ENCODE assay signal across 1 cellular context in genomic region chr5:169746147-169746694, GRCh38.
A peak's percentile ranks its signal among the peaks of the same experiment; 100 is the strongest.
TF ChIP-seq lines count a peak whose summit lies in the region.

No MANE protein-coding gene starts in this region.

TF ChIP-seq in K562, 482 proteins besides CTCF, POLR2A, EP300 and RAD21 (continued from another document and continues in another):
- TF ChIP-seq MGA (IDR thresholded peaks at IDR 0.05), result no peak
- TF ChIP-seq ZNF696 (CRISPR knock-in tag; conservative IDR thresholded peaks at IDR 0.05), result no peak
- no peak for TF ChIP-seq PHF20 (IDR thresholded peaks at IDR 0.05; ENCODE audit: partially characterized antibody)
- 0 out of 2 replicates have a peak, but pooled peaks have one; percentile 26 for TF ChIP-seq BACH1 (tag; IDR thresholded peaks at IDR 0.05)
- TF ChIP-seq GABPB1 (CRISPR knock-in tag; IDR thresholded peaks at IDR 0.05), result no peak
- TF ChIP-seq KAT8 (IDR thresholded peaks at IDR 0.05; ENCODE audit: low read depth), result no peak
- peak; percentile 90 for TF ChIP-seq SMARCA4 (IDR thresholded peaks at IDR 0.05)
- no peak for TF ChIP-seq POLR2AphosphoS2 (IDR thresholded peaks at IDR 0.05; ENCODE audit: low read length)
- peak; percentile 96 for TF ChIP-seq MYNN (IDR thresholded peaks at IDR 0.05)
- no peak for TF ChIP-seq MYNN (CRISPR knock-in tag; IDR thresholded peaks at IDR 0.05)
- TF ChIP-seq MTA2 (IDR thresholded peaks at IDR 0.05; ENCODE audit: low read depth), result peak; percentile 85
- peak; percentile 94 for TF ChIP-seq TAL1 (IDR thresholded peaks at IDR 0.05)
- no peak for TF ChIP-seq ZNF511 (CRISPR knock-in tag; IDR thresholded peaks at IDR 0.05)
- no peak for TF ChIP-seq NR2C1 (IDR thresholded peaks at IDR 0.05)
- no peak for TF ChIP-seq NR2C1 (tag; IDR thresholded peaks at IDR 0.05)
- peak in 1 of 2 experiments; percentile 81; a peak in 1 of 3 replicates for TF ChIP-seq CBX3 (IDR thresholded peaks at IDR 0.05; ENCODE audit: borderline replicate concordance in 1 of 2, low read length in 2 of 2)
- no peak for TF ChIP-seq XRCC4 (IDR thresholded peaks at IDR 0.05; ENCODE audit: extremely low read depth, insufficient read depth, insufficient read length)
- peak; percentile 12; the same call in 1 of the 2 replicates for TF ChIP-seq TRIM28 (IDR thresholded peaks at IDR 0.05)
- no peak for TF ChIP-seq SAFB (IDR thresholded peaks at IDR 0.05; ENCODE audit: borderline replicate concordance, low read depth, low read length)
- 0 out of 4 replicates have a peak, but pooled peaks of 1 of the 2 experiments have one; percentile 39 for TF ChIP-seq ZNF318 (IDR thresholded peaks at IDR 0.05; ENCODE audit: borderline replicate concordance in 1 of 2, low read depth in 1 of 2)
- TF ChIP-seq HMGXB4 (CRISPR knock-in tag; IDR thresholded peaks at IDR 0.05), result no peak
- TF ChIP-seq RCOR1 (IDR thresholded peaks at IDR 0.05; ENCODE audit: borderline replicate concordance in 1 of 2, low read depth in 2 of 2, low read length in 2 of 2), result peak in 1 of 2 experiments; percentile 71; a peak in 2 of 4 replicates
- TF ChIP-seq ZNF311 (CRISPR knock-in tag; IDR thresholded peaks at IDR 0.05), result 0 out of 2 replicates have a peak, but pooled peaks have one; percentile 12
- peak; percentile 75 for TF ChIP-seq ZBTB2 (IDR thresholded peaks at IDR 0.05)
- TF ChIP-seq NR3C1 (CRISPR knock-in tag; IDR thresholded peaks at IDR 0.05), result no peak
- peak; percentile 55 for TF ChIP-seq PBX2 (CRISPR knock-in tag; IDR thresholded peaks at IDR 0.05; ENCODE audit: low read depth)
- TF ChIP-seq PBX2 (tag; conservative IDR thresholded peaks at IDR 0.05; ENCODE audit: low read depth), result peak; percentile 27; the same call in 1 of the 2 replicates
- peak; percentile 85 for TF ChIP-seq SMARCE1 (IDR thresholded peaks at IDR 0.05)
- TF ChIP-seq TEAD4 (IDR thresholded peaks at IDR 0.05; ENCODE audit: low read length), result peak; percentile 97
- TF ChIP-seq TEAD4 (CRISPR knock-in tag; IDR thresholded peaks at IDR 0.05; ENCODE audit: borderline replicate concordance), result no peak
- peak; percentile 82; the same call in 1 of the 2 replicates for TF ChIP-seq SMARCC2 (IDR thresholded peaks at IDR 0.05; ENCODE audit: low read depth)
